In the genomic region with DNA sequence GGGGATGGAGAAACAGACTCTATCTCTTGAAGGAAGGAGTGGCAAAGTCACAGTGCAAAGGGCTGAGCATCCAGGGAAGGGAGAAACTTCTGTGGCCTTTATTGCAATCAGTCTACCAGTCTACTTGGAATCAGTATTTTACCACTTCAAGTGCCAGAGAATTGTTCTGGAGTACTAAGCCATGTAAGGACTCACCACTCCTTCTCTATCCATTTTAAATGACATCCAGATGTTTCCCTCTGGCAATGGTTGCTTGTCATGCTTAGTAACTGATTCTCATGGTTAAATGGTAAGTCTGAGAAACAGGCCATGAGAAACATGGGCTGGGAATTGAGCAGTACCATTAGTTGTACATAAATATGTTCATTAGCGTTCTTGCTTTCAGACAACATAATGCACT, we compare ENCODE assay signal across 24 cellular contexts. TPM values are rescaled to one million over a fixed set of nuclear protein-coding genes. Genes with fewer than 3 reads are reported as not detected.
"Had no signal": no experiment of that assay in that cellular context is flagged by ENCODE, and none has a peak within 500 bp of the region (broad histone marks: within the 10 kb centered on the region; RNA-seq: fewer than 3 reads in every experiment).

No MANE protein-coding gene starts in this region.

- H3K4me3 ChIP-seq: breast epithelium, esophagus squamous epithelium, gastroesophageal sphincter, ovary, prostate gland, right atrium auricular region, tibial artery had no signal

- ATAC-seq: activated CD8-positive, alpha-beta T cell treated with anti-CD3 and anti-CD28 coated beads, Interleukin-2, amount 10 ng/mL, durations not matched to agents 7 days and 5 days; activated T-helper 17 cell treated with anti-CD3 and anti-CD28 coated beads, Interleukin-2, amount 50 U/mL, for 72 hours; gastroesophageal sphincter; stimulated activated naive CD8-positive, alpha-beta T cell treated with anti-CD3 and anti-CD28 coated beads, Interleukin-15, Interleukin-2, amounts not matched to agents 100 U/mL and 50 U/mL, for 24 hours; T-cell had no signal

- H3K27me3 ChIP-seq: esophagus squamous epithelium, gastroesophageal sphincter, ovary, right atrium auricular region, tibial artery had no signal

- H3K9me3 ChIP-seq: breast epithelium, esophagus squamous epithelium, gastroesophageal sphincter, ovary, prostate gland, right atrium auricular region, tibial artery had no signal

- H3K36me3 Mint-ChIP-seq: activated naive CD8-positive, alpha-beta T cell; memory B cell; natural killer cell treated with Interleukin-12 subunit alpha and Interleukin-12 subunit beta and Interleukin-15 and Interleukin-18, amount 100 ng/mL, for 72 hours; T-cell had no signal

- H3K36me3 ChIP-seq: breast epithelium, esophagus squamous epithelium, gastroesophageal sphincter, ovary, prostate gland, right atrium auricular region, tibial artery, WERI-Rb-1 had no signal

- H3K27ac Mint-ChIP-seq: activated CD8-positive, alpha-beta T cell treated with anti-CD3 and anti-CD28 coated beads, Interleukin-2, amount 10 ng/mL, durations not matched to agents 7 days and 5 days; activated naive CD8-positive, alpha-beta T cell; activated T-helper 17 cell treated with anti-CD3 and anti-CD28 coated beads, Interleukin-2, amount 50 U/mL, for 72 hours; endodermal cell; memory B cell; natural killer cell treated with Interleukin-12 subunit alpha and Interleukin-12 subunit beta and Interleukin-15 and Interleukin-18, amount 100 ng/mL, for 72 hours; T-cell had no signal

- H3K4me1 ChIP-seq: breast epithelium, esophagus squamous epithelium, gastroesophageal sphincter, prostate gland, right atrium auricular region, tibial artery had no signal

- H3K4me3 Mint-ChIP-seq: activated CD8-positive, alpha-beta T cell treated with anti-CD3 and anti-CD28 coated beads, Interleukin-2, amount 10 ng/mL, durations not matched to agents 7 days and 5 days; activated naive CD8-positive, alpha-beta T cell; activated T-helper 17 cell treated with anti-CD3 and anti-CD28 coated beads, Interleukin-2, amount 50 U/mL, for 72 hours; central memory CD8-positive, alpha-beta T cell; endodermal cell; memory B cell; natural killer cell treated with Interleukin-12 subunit alpha and Interleukin-12 subunit beta and Interleukin-15 and Interleukin-18, amount 100 ng/mL, for 72 hours; T-cell had no signal

- H3K9me3 Mint-ChIP-seq: activated T-helper 17 cell treated with anti-CD3 and anti-CD28 coated beads, Interleukin-2, amount 50 U/mL, for 72 hours; central memory CD8-positive, alpha-beta T cell; memory B cell; natural killer cell treated with Interleukin-12 subunit alpha and Interleukin-12 subunit beta and Interleukin-15 and Interleukin-18, amount 100 ng/mL, for 72 hours; T-cell had no signal

- H3K4me1 Mint-ChIP-seq: activated T-helper 17 cell treated with anti-CD3 and anti-CD28 coated beads, Interleukin-2, amount 50 U/mL, for 72 hours; central memory CD8-positive, alpha-beta T cell; memory B cell; T-cell had no signal

- H3K27ac ChIP-seq: breast epithelium, esophagus squamous epithelium, gastroesophageal sphincter, ovary, prostate gland, right atrium auricular region, tibial artery, WERI-Rb-1 had no signal

- DNase-seq: activated CD4-positive, alpha-beta T cell treated with anti-CD3 and anti-CD28 coated beads, Interleukin-2, amount 50 U/mL, for 1 hour; activated CD4-positive, CD25-positive, alpha-beta regulatory T cell treated with anti-CD3 and anti-CD28 coated beads, Interleukin-2, amount 50 U/mL, for 72 hours; activated CD8-positive, alpha-beta T cell treated with anti-CD3 and anti-CD28 coated beads, Interleukin-2, amount 10 ng/mL, durations not matched to agents 7 days and 5 days; activated naive CD4-positive, alpha-beta T cell; activated T-cell treated with anti-CD3 and anti-CD28 coated beads, Interleukin-2, amount 50 U/mL, for 1 hour; endodermal cell; esophagus squamous epithelium; head of caudate nucleus; hypothalamus; ovary; stimulated activated CD4-positive, alpha-beta T cell treated with anti-CD3 and anti-CD28 coated beads, Interleukin-4, amount 100 ng/mL, for 24 hours; stimulated activated naive CD8-positive, alpha-beta T cell treated with anti-CD3 and anti-CD28 coated beads, Interleukin-15, Interleukin-2, amounts not matched to agents 100 U/mL and 50 U/mL, for 24 hours; T-cell; tibial artery; WERI-Rb-1 had no signal

RNA-seq across cellular contexts. Expression of a gene that starts 21.1 kb away (rescaled TPM):
- total RNA-seq: T-cell had no signal
